ENCODE assay signal across 12 cellular contexts in genomic region chr7:65946895-65947294, GRCh38. TPM values are rescaled to one million over a fixed set of nuclear protein-coding genes. Genes with fewer than 3 reads are reported as not detected.
DNase-seq lines count a peak whose midpoint lies in the region; ATAC-seq, FAIRE-seq and TF ChIP-seq lines count a peak whose summit lies in the region.
"Had no signal": no experiment of that assay in that cellular context is flagged by ENCODE, and none has a peak within 500 bp of the region (broad histone marks: within the 10 kb centered on the region; RNA-seq: fewer than 3 reads in every experiment).

No MANE protein-coding gene starts in this region.

- no peak for DNase-seq in activated CD8-positive, alpha-beta memory T cell treated with anti-CD3 and anti-CD28 coated beads, Interleukin-2, amount 10 ng/mL, durations not matched to agents 7 days and 5 days
- DNase-seq in activated CD8-positive, alpha-beta memory T cell treated with anti-CD3 and anti-CD28 coated beads for 24 hours, result no peak
- no peak for DNase-seq in K562 (ENCODE audit: extremely low read depth in 1 of 4, low spot score in 3 of 4)
- peak; percentile 19 for DNase-seq in kidney tubule cell (ENCODE audit: low spot score)
- no peak for DNase-seq in GM23338 (ENCODE audit: low spot score)
- no peak for DNase-seq in cerebellum (ENCODE audit: low spot score)
- no peak for DNase-seq in activated naive CD8-positive, alpha-beta T cell treated with anti-CD3 and anti-CD28 coated beads, Interleukin-2, amount 50 U/mL, for 24 hours
- no peak for DNase-seq in anterior cingulate cortex (lab: John Stamatoyannopoulos, UW)
- DNase-seq: activated T-cell treated with anti-CD3 and anti-CD28 coated beads, Interleukin-2, amount 50 U/mL, for 1 hour; hippocampal formation had no signal

- no peak overlapping the region for H3K9ac ChIP-seq in K562 (ENCODE audit: insufficient read depth in 1 of 2, low read depth in 2 of 2, low read length in 2 of 2)

- H3K27ac ChIP-seq in K562 (ENCODE audit: extremely low read depth, low read depth, low read length) (no peak overlapping the region), GM23338 (ENCODE audit: low read depth) (no peak overlapping the region)

- no peak for TF ChIP-seq POLR2A in K562 (conservative IDR thresholded peaks at IDR 0.05)

- TF ChIP-seq CTCF in K562 (IDR thresholded peaks at IDR 0.05 in 2 of 3, conservative IDR thresholded peaks at IDR 0.05 in 1 of 3; ENCODE audit: insufficient read depth in 2 of 3, low read depth in 1 of 3, low read length in 3 of 3) (no peak), GM23338 (conservative IDR thresholded peaks at IDR 0.05; ENCODE audit: low read depth in 2 of 2) (no peak)

- POLR2A ChIA-PET in K562 (lab: Yijun Ruan, JAX), result no interaction called here

- H3K36me3 Mint-ChIP-seq in activated CD8-positive, alpha-beta memory T cell treated with anti-CD3 and anti-CD28 coated beads, Interleukin-2, amount 10 ng/mL, durations not matched to agents 7 days and 5 days, result no peaks in the 10 kb centered on the region
- H3K36me3 Mint-ChIP-seq in GM23338 (ENCODE audit: low read depth), result no peaks in the 10 kb centered on the region
- H3K36me3 Mint-ChIP-seq in activated naive CD8-positive, alpha-beta T cell treated with anti-CD3 and anti-CD28 coated beads, Interleukin-2, amount 50 U/mL, for 24 hours (ENCODE audit: low read depth), result no peaks in the 10 kb centered on the region

- no peaks in the 10 kb centered on the region for H3K9me1 ChIP-seq in K562 (ENCODE audit: control insufficient read depth, insufficient read depth, low read length)

- TF ChIP-seq EP300 in K562 (IDR thresholded peaks at IDR 0.05; ENCODE audit: low read length), result no peak

- FAIRE-seq in K562 (lab: Jason Lieb, UNC), result no peak
- FAIRE-seq: colon, HTR-8/SVneo had no signal

- intact Hi-C loops in K562 (cut with micrococcal nuclease), result no loop called here

- no peaks in the 10 kb centered on the region for H3K4me1 ChIP-seq in K562 (replicated peaks in 1 of 2; ENCODE audit: control insufficient read depth in 2 of 2, insufficient read depth in 2 of 2, low read length in 2 of 2)
- no peaks in the 10 kb centered on the region for H3K4me1 ChIP-seq in GM23338 (ENCODE audit: insufficient read depth)

- no peak overlapping the region for H3K27ac Mint-ChIP-seq in activated CD8-positive, alpha-beta memory T cell treated with anti-CD3 and anti-CD28 coated beads, Interleukin-2, amount 10 ng/mL, durations not matched to agents 7 days and 5 days
- H3K27ac Mint-ChIP-seq in GM23338, result no peak overlapping the region
- H3K27ac Mint-ChIP-seq in activated naive CD8-positive, alpha-beta T cell treated with anti-CD3 and anti-CD28 coated beads, Interleukin-2, amount 50 U/mL, for 24 hours, result no peak overlapping the region

- no peak for TF ChIP-seq RAD21 in K562 (CRISPR knock-in tag; conservative IDR thresholded peaks at IDR 0.05 in 1 of 2, IDR thresholded peaks at IDR 0.05 in 1 of 2)

- peaks cover 2% of the 10 kb centered on the region; the same call in 1 of the 3 replicates for H3K36me3 ChIP-seq in K562 (ENCODE audit: control insufficient read depth, insufficient read depth, low read length)
- H3K36me3 ChIP-seq in GM23338 (ENCODE audit: insufficient read depth), result no peaks in the 10 kb centered on the region

- ATAC-seq in activated CD8-positive, alpha-beta memory T cell treated with anti-CD3 and anti-CD28 coated beads, Interleukin-2, amount 10 ng/mL, durations not matched to agents 7 days and 5 days, result peak; percentile 12
- no peak for ATAC-seq in K562
- ATAC-seq in GM23338, result no peak
- ATAC-seq in activated naive CD8-positive, alpha-beta T cell treated with anti-CD3 and anti-CD28 coated beads, Interleukin-2, amount 50 U/mL, for 24 hours, result no peak

- in situ Hi-C loops in K562 (cut with MboI), result no loop called here

- H4K20me1 ChIP-seq in K562 (replicated peaks; ENCODE audit: control insufficient read depth, insufficient read depth, low read length) (no peaks in the 10 kb centered on the region), GM23338 (replicated peaks; ENCODE audit: insufficient read depth) (peaks cover 8% of the 10 kb centered on the region; the same call in 1 of the 2 replicates)

- no peaks in the 10 kb centered on the region for H3K9me3 ChIP-seq in K562 (replicated peaks; ENCODE audit: control insufficient read depth, insufficient read depth, low read depth, low read length)

- 71% methylated on average over 4 of the region's 4 CpGs for WGBS in K562 (ENCODE audit: insufficient coverage, low coverage, missing lambda C conversion rate)

- no peak overlapping the region for H3K4me3 Mint-ChIP-seq in activated CD8-positive, alpha-beta memory T cell treated with anti-CD3 and anti-CD28 coated beads, Interleukin-2, amount 10 ng/mL, durations not matched to agents 7 days and 5 days
- no peak overlapping the region for H3K4me3 Mint-ChIP-seq in GM23338
- H3K4me3 Mint-ChIP-seq in activated naive CD8-positive, alpha-beta T cell treated with anti-CD3 and anti-CD28 coated beads, Interleukin-2, amount 50 U/mL, for 24 hours, result no peak overlapping the region

- H3K4me1 Mint-ChIP-seq in activated CD8-positive, alpha-beta memory T cell treated with anti-CD3 and anti-CD28 coated beads, Interleukin-2, amount 10 ng/mL, durations not matched to agents 7 days and 5 days, result no peaks in the 10 kb centered on the region
- H3K4me1 Mint-ChIP-seq in GM23338, result no peaks in the 10 kb centered on the region
- H3K4me1 Mint-ChIP-seq in activated naive CD8-positive, alpha-beta T cell treated with anti-CD3 and anti-CD28 coated beads, Interleukin-2, amount 50 U/mL, for 24 hours, result no peaks in the 10 kb centered on the region

- BruUV-seq in K562 (replicated peaks; lab: Mats Ljungman, UMichigan), result no TSS peak

- H3K9me3 Mint-ChIP-seq in activated CD8-positive, alpha-beta memory T cell treated with anti-CD3 and anti-CD28 coated beads, Interleukin-2, amount 10 ng/mL, durations not matched to agents 7 days and 5 days (ENCODE audit: low read depth), result no peaks in the 10 kb centered on the region
- H3K9me3 Mint-ChIP-seq in GM23338, result no peaks in the 10 kb centered on the region
- no peaks in the 10 kb centered on the region for H3K9me3 Mint-ChIP-seq in activated naive CD8-positive, alpha-beta T cell treated with anti-CD3 and anti-CD28 coated beads, Interleukin-2, amount 50 U/mL, for 24 hours

- H3K27me3 ChIP-seq in K562 (ENCODE audit: control insufficient read depth in 2 of 2, insufficient read depth in 2 of 2, low read length in 2 of 2) (no peaks in the 10 kb centered on the region), GM23338 (ENCODE audit: insufficient read depth) (no peaks in the 10 kb centered on the region)

- no peak overlapping the region for H3K4me3 ChIP-seq in K562
- no peak overlapping the region for H3K4me3 ChIP-seq in GM23338

- no peaks in the 10 kb centered on the region; the same call in 2 of the 3 replicates for H3K79me2 ChIP-seq in K562 (ENCODE audit: control insufficient read depth, insufficient read depth, low read length)
- H3K79me2 ChIP-seq in GM23338 (replicated peaks; ENCODE audit: insufficient read depth), result no peaks in the 10 kb centered on the region

- H2AFZ ChIP-seq in K562 (ENCODE audit: low read depth, low read length), result no peak overlapping the region
- H2AFZ ChIP-seq in GM23338, result no peak overlapping the region

- H3K9me2 ChIP-seq in GM23338 (ENCODE audit: insufficient read depth), result no peaks in the 10 kb centered on the region

- no peaks in the 10 kb centered on the region for H3F3A ChIP-seq in GM23338 (replicated peaks; ENCODE audit: low read depth)

- H3K4me2 ChIP-seq in K562 (ENCODE audit: insufficient read depth, low read length), result no peak overlapping the region
- H3K4me2 ChIP-seq in GM23338, result no peak overlapping the region

- no peaks in the 10 kb centered on the region for H3K27me3 Mint-ChIP-seq in activated CD8-positive, alpha-beta memory T cell treated with anti-CD3 and anti-CD28 coated beads, Interleukin-2, amount 10 ng/mL, durations not matched to agents 7 days and 5 days
- H3K27me3 Mint-ChIP-seq in GM23338 (ENCODE audit: insufficient read depth, low read depth, poor library complexity), result no peaks in the 10 kb centered on the region
- H3K27me3 Mint-ChIP-seq in activated naive CD8-positive, alpha-beta T cell treated with anti-CD3 and anti-CD28 coated beads, Interleukin-2, amount 50 U/mL, for 24 hours, result no peaks in the 10 kb centered on the region

- CTCF ChIA-PET in activated CD8-positive, alpha-beta memory T cell treated with anti-CD3 and anti-CD28 coated beads, Interleukin-2, amount 10 ng/mL, durations not matched to agents 7 days and 5 days (lab: Charles Lee), result no interaction called here
- CTCF ChIA-PET in K562 (lab: Yijun Ruan, JAX; ENCODE audit: low intra/inter-chr PET ratio), result no interaction called here

TF ChIP-seq in K562, 482 proteins besides CTCF, POLR2A, EP300 and RAD21 (continues in another document):
- TF ChIP-seq CEBPB (tag; IDR thresholded peaks at IDR 0.05) (peak; percentile 53; the same call in 1 of the 2 replicates), ETS2 (tag; IDR thresholded peaks at IDR 0.05; ENCODE audit: borderline replicate concordance, poor library complexity, severe bottlenecking) (no peak)

RNA-seq across cellular contexts. Expression of gene GUSB, which starts 35.1 kb away (rescaled TPM):
- total RNA-seq in activated CD8-positive, alpha-beta memory T cell treated with anti-CD3 and anti-CD28 coated beads, Interleukin-2, amount 10 ng/mL, durations not matched to agents 7 days and 5 days, result 10 to 100 TPM; 84.3 to 88.0 TPM
- total RNA-seq in K562 (2011; cell fraction: chromatin; rRNA removed; ENCODE audit: low replicate concordance), result 200 and 412 TPM in 2 replicates
- 373 and 423 TPM in 2 replicates for total RNA-seq in K562 (2011; cell fraction: nucleolus; rRNA removed)
- 234 and 282 TPM in 2 replicates for total RNA-seq in K562 (2011; cell fraction: nucleoplasm; rRNA removed)
- 50.2 and 52.1 TPM in 2 replicates for total RNA-seq in K562 (2014; rRNA removed)
- 42.0 and 45.8 TPM in 2 replicates for total RNA-seq in K562 (2014; rRNA removed; fragmentation: Illumina TruSeq; extraction: Trizol)
- 57.6 and 60.1 TPM in 2 replicates for total RNA-seq in K562 (2015; rRNA removed; fragmentation: Illumina TruSeq; extraction: Trizol)
- total RNA-seq in K562 (2021), result 89.4 and 101 TPM in 2 replicates
- 71.2 and 76.6 TPM in 2 replicates for polyA plus RNA-seq in K562 (2011; rRNA removed)
- 69.7 and 117 TPM in 2 replicates for polyA plus RNA-seq in K562 (2011; cell fraction: cytosol; rRNA removed)
- 294 and 516 TPM in 2 replicates for polyA plus RNA-seq in K562 (2011; cell fraction: nucleus; rRNA removed)
- polyA plus RNA-seq in K562 (2012), result 88.4 and 131 TPM in 2 replicates
- polyA plus RNA-seq in K562 (2014; fragmentation: Illumina TruSeq; extraction: Trizol), result 79.5 and 81.8 TPM in 2 replicates
- polyA plus RNA-seq in K562 (2014; fragmentation: Nextera tagmentation; extraction: Ambion mirVana), result 10 to 100 TPM; 22.7 to 24.2 TPM
- polyA plus RNA-seq in K562 (2014; rRNA removed), result 80.9 and 102 TPM in 2 replicates
- 50.9 and 87.7 TPM in 2 replicates for polyA minus RNA-seq in K562 (2011; rRNA and poly(A)+ RNA removed)
- 43.3 and 54.1 TPM in 2 replicates for polyA minus RNA-seq in K562 (2011; cell fraction: cytosol; rRNA and poly(A)+ RNA removed)
- polyA minus RNA-seq in K562 (2011; cell fraction: nucleus; rRNA and poly(A)+ RNA removed), result 41.5 and 59.5 TPM in 2 replicates
- total RNA-seq in GM23338 (2014; rRNA removed; shearing (Covaris generic)), result 40.9 and 47.0 TPM in 2 replicates
- 33.6 and 37.4 TPM in 2 replicates for polyA plus RNA-seq in GM23338 (2016; fragmentation: Nextera tagmentation; extraction: Ambion mirVana)
- total RNA-seq in cerebellum, result 19.4 TPM
